37 cellular contexts compared by ENCODE assay signal in the genomic region with DNA sequence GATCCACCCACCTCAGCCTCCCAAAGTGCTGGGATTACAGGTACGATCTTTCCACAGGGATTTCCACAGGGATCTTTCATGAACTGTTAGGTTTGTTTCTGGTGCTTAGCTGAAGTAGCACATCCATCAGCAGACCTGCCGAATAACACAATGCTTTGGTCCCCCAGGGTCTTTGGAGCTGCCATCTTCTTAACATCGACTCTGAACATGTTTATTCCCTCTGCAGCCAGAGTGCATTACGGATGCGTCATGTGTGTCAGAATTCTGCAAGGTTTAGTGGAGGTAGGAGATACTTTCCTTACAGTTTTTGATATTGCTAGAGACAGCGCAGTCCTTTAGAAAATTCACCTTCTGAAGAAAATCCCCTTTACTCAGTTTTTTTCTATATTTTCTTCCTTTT. TPM values are rescaled to one million over a fixed set of nuclear protein-coding genes. Genes with fewer than 3 reads are reported as not detected.
"Had no signal": no experiment of that assay in that cellular context is flagged by ENCODE, and none has a peak within 500 bp of the region (broad histone marks: within the 10 kb centered on the region; RNA-seq: fewer than 3 reads in every experiment).

No MANE protein-coding gene starts in this region.

- H3K4me3 ChIP-seq: MG63 had no signal

- DNase-seq: Karpas-422, Kasumi-1, MG63, MM.1S, MV-4-11, NCI-H1048, NCI-H1092, NCI-H1092 treated with DMSO at 0.1 percent for 48 hours, NCI-H1105, NCI-H1105 treated with DMSO at 0.1 percent for 48 hours, NCI-H1417, NCI-H1417 treated with DMSO at 0.1 percent for 48 hours, NCI-H1436, NCI-H1436 treated with DMSO at 0.1 percent for 48 hours, NCI-H146, NCI-H1694, NCI-H1694 treated with DMSO at 0.1 percent for 48 hours, NCI-H187, NCI-H187 treated with DMSO at 0.1 percent for 48 hours, NCI-H1930, NCI-H2029, NCI-H2029 treated with DMSO at 0.1 percent for 48 hours, NCI-H2081, NCI-H2081 treated with DMSO at 0.1 percent for 48 hours, NCI-H2107, NCI-H2171, NCI-H2227 treated with DMSO at 0.1 percent for 48 hours, NCI-H226, NCI-H345, NCI-H446, NCI-H446 treated with DMSO at 0.1 percent for 48 hours, NCI-H510A, NCI-H510A treated with DMSO at 0.1 percent for 48 hours had no signal

- H3K27me3 ChIP-seq: MG63 had no signal

- H3K36me3 ChIP-seq: MG63 had no signal

- H3K9me3 ChIP-seq: MG63 had no signal

RNA-seq across cellular contexts. Expression of a gene that starts 36.3 kb away (rescaled TPM):
- total RNA-seq: LHCN-M2, M059J, MCF 10A, NCI-H460 had no signal
